In genomic region chr10:128047991-128048826, GRCh38 we compare ENCODE assay signal across 8 cellular contexts.
A peak's percentile ranks its signal among the peaks of the same experiment; 100 is the strongest.
DNase-seq lines count a peak whose midpoint lies in the region; ATAC-seq and TF ChIP-seq lines count a peak whose summit lies in the region.

No MANE protein-coding gene starts in this region.

- no peak for TF ChIP-seq CTCF in GM12865 (IDR thresholded peaks at IDR 0.05; ENCODE audit: insufficient read depth, low read depth, low read length, missing control alignments)
- no peak for TF ChIP-seq CTCF in choroid plexus epithelial cell (conservative IDR thresholded peaks at IDR 0.05; ENCODE audit: low read depth, low read length)
- TF ChIP-seq CTCF in uterus (IDR thresholded peaks at IDR 0.05): no peak

- H3K4me3 ChIP-seq in GM12865 (ENCODE audit: low read depth, low read length): peak overlapping the region; percentile 65
- no peak overlapping the region for H3K4me3 ChIP-seq in choroid plexus epithelial cell (ENCODE audit: low read depth, low read length)
- H3K4me3 ChIP-seq in mononuclear cell (ENCODE audit: low read length): peak overlapping the region; percentile 94
- H3K4me3 ChIP-seq in uterus: no peak overlapping the region

- H3K9me3 ChIP-seq in mononuclear cell (ENCODE audit: low read depth, low read length) (no peaks in the 10 kb centered on the region), uterus (no peaks in the 10 kb centered on the region)

- intact Hi-C loops in uterus (cut with DNase I; ENCODE audit: low total_unique reads): no loop called here

- peak; percentile 38 for ATAC-seq in GM21825 (IDR thresholded peaks at IDR 0.05; ENCODE audit: unreplicated experiment)
- ATAC-seq in HG03097 (IDR thresholded peaks at IDR 0.05; ENCODE audit: low FRiP score, unreplicated experiment): no peak

- no peak for TF ChIP-seq POLR2A in uterus (IDR thresholded peaks at IDR 0.05)

- H3K36me3 ChIP-seq in uterus: no peaks in the 10 kb centered on the region

- peaks cover 77% of the 10 kb centered on the region for H3K4me1 ChIP-seq in mononuclear cell (ENCODE audit: insufficient read depth, low read length)
- no peaks in the 10 kb centered on the region for H3K4me1 ChIP-seq in uterus

- H3K27me3 ChIP-seq in mononuclear cell (ENCODE audit: insufficient read depth, low read length): no peaks in the 10 kb centered on the region
- no peaks in the 10 kb centered on the region for H3K27me3 ChIP-seq in uterus

- no peak overlapping the region for H3K27ac ChIP-seq in uterus

- DNase-seq in GM12865 (ENCODE audit: low read depth) (peak; percentile 59), NOMO-1 treated with dmso at 0.1 percent for 144 hours (lab: John Stamatoyannopoulos, UW; ENCODE audit: unreplicated experiment) (peak; percentile 86), choroid plexus epithelial cell (ENCODE audit: low read depth) (peak; percentile 81), uterus (no peak), NCI-H748 treated with DMSO at 0.1 percent for 48 hours (lab: John Stamatoyannopoulos, UW) (no peak)

Comparison
In these comparisons a context has a peak if more than half of its experiments do, and no peak if none do; other contexts are left out.
1. DNase-seq: peak in GM12865 (single experiment), NOMO-1 treated with dmso at 0.1 percent for 144 hours (single experiment) and choroid plexus epithelial cell (single experiment); none in uterus (0 of 2) and NCI-H748 treated with DMSO at 0.1 percent for 48 hours (single experiment).
2. H3K4me3 ChIP-seq: peak in GM12865 (single experiment) and mononuclear cell (single experiment); none in choroid plexus epithelial cell (single experiment) and uterus (0 of 2).